22 cellular contexts compared by ENCODE assay signal in genomic region chr4:19879330-19879729, GRCh38.
"Had no signal": no experiment of that assay in that cellular context is flagged by ENCODE, and none has a peak within 500 bp of the region (broad histone marks: within the 10 kb centered on the region; RNA-seq: fewer than 3 reads in every experiment).

No MANE protein-coding gene starts in this region.

- H3K9me3 ChIP-seq: adrenal gland had no signal

- DNase-seq: activated CD4-positive, alpha-beta memory T cell treated with anti-CD3 and anti-CD28 coated beads for 36 hours; activated CD4-positive, alpha-beta T cell treated with anti-CD3 and anti-CD28 coated beads, Interleukin-2, amount 10 ng/mL, durations not matched to agents 7 days and 5 days; activated CD4-positive, CD25-positive, alpha-beta regulatory T cell; activated gamma-delta T cell treated with Interleukin-2 at 50 U/mL for 16 hours; activated naive CD4-positive, alpha-beta T cell treated with anti-CD3 and anti-CD28 coated beads, Interleukin-2, amount 10 ng/mL, durations not matched to agents 7 days and 5 days; activated naive CD8-positive, alpha-beta T cell treated with anti-CD3 and anti-CD28 coated beads for 36 hours; activated T-cell treated with anti-CD3 and anti-CD28 coated beads, Interleukin-2, amount 50 U/mL, for 72 hours; adrenal gland; anterior cingulate cortex; cerebellar nuclear complex; NCI-H1092; NCI-H1930; NCI-H2107; NCI-H510A treated with DMSO at 0.1 percent for 48 hours; NCI-H69; RPMI8226; T-cell; T-helper 2 cell; T1000 had no signal

- H3K4me3 ChIP-seq: adrenal gland, SK-N-MC had no signal

- H3K4me1 ChIP-seq: adrenal gland had no signal

- H3K27me3 ChIP-seq: adrenal gland had no signal

- H3K27ac ChIP-seq: adrenal gland, SK-N-MC, VCaP had no signal

- H3K36me3 ChIP-seq: adrenal gland had no signal

- ATAC-seq: activated T-cell treated with anti-CD3 and anti-CD28 coated beads, Interleukin-2, amount 50 U/mL, for 72 hours; Right ventricle myocardium inferior; T-cell had no signal
